Comparison of ENCODE assay signal across 1 cellular context in genomic region chr1:43651922-43652321, GRCh38.
TF ChIP-seq lines count a peak whose summit lies in the region.

No MANE protein-coding gene starts in this region.

TF ChIP-seq in K562, 482 proteins besides CTCF, POLR2A, EP300 and RAD21:
- TF ChIP-seq ZNF785 (CRISPR knock-in tag; IDR thresholded peaks at IDR 0.05) (no peak), DACH1 (IDR thresholded peaks at IDR 0.05; ENCODE audit: partially characterized antibody) (peak; percentile 15)
TF ChIP-seq in K562: peak in this region for 1.
